In genomic region chr17:28266926-28267719, GRCh38 we compare ENCODE assay signal across 6 cellular contexts. TPM values are rescaled to one million over a fixed set of nuclear protein-coding genes. Genes with fewer than 3 reads are reported as not detected.
DNase-seq lines count a peak whose midpoint lies in the region; ATAC-seq, FAIRE-seq and TF ChIP-seq lines count a peak whose summit lies in the region.
"Not testable (repeated sequence)": the region's sequence is repeated elsewhere in the genome, so short reads cannot be mapped to it uniquely, and the experiment has no call there.

No MANE protein-coding gene starts in this region.

- not testable (repeated sequence) for H3K4me1 Mint-ChIP-seq in H9, T-helper 17 cell

- not testable (repeated sequence) for FAIRE-seq in K562 (lab: Jason Lieb, UNC); HepG2 (lab: Jason Lieb, UNC)

- not testable (repeated sequence) for H3K27me3 ChIP-seq in H9 (ENCODE audit: insufficient read depth, low read length); K562 (ENCODE audit: control insufficient read depth in 2 of 2, insufficient read depth in 2 of 2, low read length in 2 of 2); HepG2 (ENCODE audit: control insufficient read depth in 1 of 2, insufficient read depth in 2 of 2, low read length in 2 of 2); osteoblast (ENCODE audit: insufficient read depth, low read length)

- H3K4me3 ChIP-seq in K562; epithelial cell of proximal tubule (ENCODE audit: low read depth, low read length); HepG2 (replicated peaks in 1 of 3; ENCODE audit: insufficient read depth in 1 of 3, low read depth in 2 of 3, low read length in 3 of 3); osteoblast (ENCODE audit: insufficient read depth, low read length): not testable (repeated sequence)

- WGBS in H9 (ENCODE audit: extremely low coverage, insufficient read length, low lambda C conversion rate): no CpG with 5 or more reads among the region's 31 CpGs
- WGBS in K562 (ENCODE audit: insufficient coverage, low coverage, missing lambda C conversion rate): 89% methylated on average over 31 of the region's 31 CpGs
- WGBS in HepG2 (ENCODE audit: low lambda C conversion rate): 95% methylated on average over 22 of the region's 31 CpGs

- not testable (repeated sequence) for H2BK120ac ChIP-seq in H9 (ENCODE audit: low read depth, low read length, poor library complexity, severe bottlenecking)

- H3K9me3 Mint-ChIP-seq in H9: peaks cover 37 to 62% of the 10 kb centered on the region in 2 experiments

- BruUV-seq in K562 (replicated peaks; lab: Mats Ljungman, UMichigan); HepG2 (replicated peaks; lab: Mats Ljungman, UMichigan): not testable (repeated sequence)

- not testable (repeated sequence) for H3K9me1 ChIP-seq in K562 (ENCODE audit: control insufficient read depth, insufficient read depth, low read length)

- H4K20me1 ChIP-seq in H9 (ENCODE audit: control insufficient read depth, insufficient read depth, insufficient read length); K562 (replicated peaks; ENCODE audit: control insufficient read depth, insufficient read depth, low read length); HepG2 (ENCODE audit: insufficient read depth, low read length); osteoblast (ENCODE audit: insufficient read depth, low read length): not testable (repeated sequence)

- not testable (repeated sequence) for H3T11ph ChIP-seq in H9 (ENCODE audit: low read length)

- not testable (repeated sequence) for H2BK12ac ChIP-seq in H9 (ENCODE audit: insufficient read length, low read depth, low read length)

- not testable (repeated sequence) for H3K23ac ChIP-seq in H9 (ENCODE audit: insufficient read length, low read depth, low read length)

- peaks cover 23 to 38% (median 33%) of the 10 kb centered on the region in 3 experiments for H3K36me3 Mint-ChIP-seq in H9 (ENCODE audit: insufficient read depth in 1 of 3, low read depth in 3 of 3)
- H3K36me3 Mint-ChIP-seq in T-helper 17 cell (ENCODE audit: low read depth): not testable (repeated sequence)

- not testable (repeated sequence) for H3K27me3 Mint-ChIP-seq in H9 (ENCODE audit: low read depth)
- peaks cover 24% of the 10 kb centered on the region for H3K27me3 Mint-ChIP-seq in T-helper 17 cell

- H4K5ac ChIP-seq in H9 (ENCODE audit: insufficient read length, low read depth, low read length): not testable (repeated sequence)

- not testable (repeated sequence) for H3K4ac ChIP-seq in H9 (ENCODE audit: low read depth, low read length)

- DNase-seq in H9 (peak; percentile 14), osteoblast (ENCODE audit: insufficient read length, low spot score, missing footprints) (peak; percentile 26)
- DNase-seq in T-helper 17 cell; K562 (ENCODE audit: extremely low read depth in 1 of 4, low spot score in 3 of 4); epithelial cell of proximal tubule (ENCODE audit: low read depth); HepG2 (ENCODE audit: low spot score): not testable (repeated sequence)

- POLR2A ChIA-PET in K562 (lab: Yijun Ruan, JAX): interaction anchor here (0.6 to 1.1 kb wide), 2 partner anchors 11 to 71 kb away, joined by 3 read pairs; no protein-coding TSS in a partner anchor
- POLR2A ChIA-PET in HepG2 (lab: Yijun Ruan, JAX): not testable (repeated sequence)

- H3K4me1 ChIP-seq in H9 (ENCODE audit: insufficient read depth, low read length); HepG2 (ENCODE audit: insufficient read depth, low read length); osteoblast (ENCODE audit: insufficient read depth, low read length): not testable (repeated sequence)
- H3K4me1 ChIP-seq in K562 (replicated peaks in 1 of 2; ENCODE audit: control insufficient read depth in 2 of 2, insufficient read depth in 2 of 2, low read length in 2 of 2): peaks cover 9 to 11% of the 10 kb centered on the region in 2 experiments; a peak in 4 of 5 replicates

- H2BK20ac ChIP-seq in H9 (ENCODE audit: low read depth, low read length, poor library complexity, severe bottlenecking): not testable (repeated sequence)

- not testable (repeated sequence) for H2BK5ac ChIP-seq in H9 (ENCODE audit: insufficient read length, low read length)

- not testable (repeated sequence) for H3K56ac ChIP-seq in H9 (ENCODE audit: insufficient read length, low read depth, low read length)

- H3K79me2 ChIP-seq in H9 (ENCODE audit: insufficient read depth, low read length); K562 (ENCODE audit: control insufficient read depth, insufficient read depth, low read length); HepG2 (ENCODE audit: insufficient read depth, low read length); osteoblast (ENCODE audit: insufficient read depth, low read length): not testable (repeated sequence)

- H3K23me2 ChIP-seq in H9 (ENCODE audit: insufficient read length, low read depth, low read length, poor library complexity, severe bottlenecking): not testable (repeated sequence)

- H3K4me3 Mint-ChIP-seq in H9: not testable (repeated sequence)
- H3K4me3 Mint-ChIP-seq in T-helper 17 cell: peak overlapping the region; percentile 25

- H3K27ac ChIP-seq in H9 (ENCODE audit: insufficient read length, low read depth, low read length); HepG2 (ENCODE audit: extremely low read length, insufficient read depth, low read length); osteoblast (ENCODE audit: low read depth, low read length): not testable (repeated sequence)
- peak overlapping the region; percentile 73; the same call in 2 of the 3 replicates for H3K27ac ChIP-seq in K562 (ENCODE audit: extremely low read depth, low read depth, low read length)

- CTCF ChIA-PET in K562 (lab: Yijun Ruan, JAX; ENCODE audit: low intra/inter-chr PET ratio); HepG2 (lab: Yijun Ruan, JAX; ENCODE audit: low intra/inter-chr PET ratio, low total read pairs): not testable (repeated sequence)

- TF ChIP-seq RAD21 in K562 (CRISPR knock-in tag; conservative IDR thresholded peaks at IDR 0.05 in 1 of 2, IDR thresholded peaks at IDR 0.05 in 1 of 2); HepG2 (CRISPR knock-in tag; IDR thresholded peaks at IDR 0.05): not testable (repeated sequence)

- not testable (repeated sequence) for ATAC-seq in T-helper 17 cell, K562, HepG2

- TF ChIP-seq POLR2A in K562 (conservative IDR thresholded peaks at IDR 0.05); HepG2 (IDR thresholded peaks at IDR 0.05; ENCODE audit: insufficient read depth in 1 of 2, low read depth in 2 of 2, low read length in 2 of 2): not testable (repeated sequence)

- H3K9me3 ChIP-seq in H9 (ENCODE audit: control insufficient read depth, low read depth, low read length) (peaks cover 12% of the 10 kb centered on the region), K562 (replicated peaks; ENCODE audit: control insufficient read depth, insufficient read depth, low read depth, low read length) (peaks cover 24% of the 10 kb centered on the region), HepG2 (ENCODE audit: low read length) (peaks cover 12% of the 10 kb centered on the region)
- H3K9me3 ChIP-seq in T-helper 17 cell (ENCODE audit: control insufficient read depth, low read length, poor library complexity, severe bottlenecking); osteoblast (ENCODE audit: low read depth, low read length): not testable (repeated sequence)

- H3K14ac ChIP-seq in H9 (ENCODE audit: insufficient read depth, low read length): not testable (repeated sequence)

- not testable (repeated sequence) for TF ChIP-seq EP300 in K562 (IDR thresholded peaks at IDR 0.05; ENCODE audit: low read length); HepG2 (IDR thresholded peaks at IDR 0.05; ENCODE audit: low read depth in 2 of 2, low read length in 2 of 2); HepG2 (CRISPR knock-in tag; IDR thresholded peaks at IDR 0.05; ENCODE audit: borderline replicate concordance)

- H3K18ac ChIP-seq in H9 (ENCODE audit: insufficient read length, low read depth, low read length): not testable (repeated sequence)

- not testable (repeated sequence) for H2AK5ac ChIP-seq in H9 (ENCODE audit: insufficient read length, low read length)

- in situ Hi-C loops in K562 (cut with MboI); HepG2 (cut with HindIII; ENCODE audit: extremely low pct_ligation_motif_present, low pct_unique_long_range_greater_than_20kb): not testable (repeated sequence)

- TF ChIP-seq CTCF in H9 (conservative IDR thresholded peaks at IDR 0.05); K562 (IDR thresholded peaks at IDR 0.05 in 2 of 3, conservative IDR thresholded peaks at IDR 0.05 in 1 of 3; ENCODE audit: insufficient read depth in 2 of 3, low read depth in 1 of 3, low read length in 3 of 3); HepG2 (CRISPR knock-in tag; IDR thresholded peaks at IDR 0.05); osteoblast (IDR thresholded peaks at IDR 0.05; ENCODE audit: extremely low read depth, low read depth, low read length): not testable (repeated sequence)
- TF ChIP-seq CTCF in epithelial cell of proximal tubule (conservative IDR thresholded peaks at IDR 0.05; ENCODE audit: low read depth, low read length): peak; percentile 15

- H4K8ac ChIP-seq in H9 (replicated peaks; ENCODE audit: insufficient read length, low read depth, low read length): not testable (repeated sequence)

- H3K27ac Mint-ChIP-seq in H9: peak overlapping the region in 1 of 3 experiments; percentile 70; a peak in 2 of 7 replicates
- not testable (repeated sequence) for H3K27ac Mint-ChIP-seq in T-helper 17 cell

- not testable (repeated sequence) for H2BK15ac ChIP-seq in H9 (ENCODE audit: low read depth, low read length)

- not testable (repeated sequence) for H2AFZ ChIP-seq in H9 (ENCODE audit: low read length); K562 (ENCODE audit: low read depth, low read length); HepG2 (ENCODE audit: low read length); osteoblast (ENCODE audit: low read length)

- not testable (repeated sequence) for H3K4me2 ChIP-seq in H9 (ENCODE audit: insufficient read depth, insufficient read length, low read length); K562 (ENCODE audit: insufficient read depth, low read length); HepG2 (ENCODE audit: low read depth, low read length); osteoblast (ENCODE audit: insufficient read depth, low read length)

- H4K91ac ChIP-seq in H9 (ENCODE audit: insufficient read length, low read depth, low read length): not testable (repeated sequence)

- H3K9ac ChIP-seq in H9 (ENCODE audit: extremely low read depth, insufficient read length, low read length); K562 (ENCODE audit: insufficient read depth in 1 of 2, low read depth in 2 of 2, low read length in 2 of 2); HepG2 (ENCODE audit: insufficient read depth, low read depth, low read length): not testable (repeated sequence)

- H3K36me3 ChIP-seq in K562 (ENCODE audit: control insufficient read depth, insufficient read depth, low read length); HepG2 (replicated peaks in 1 of 2; ENCODE audit: control insufficient read depth in 1 of 2, insufficient read depth in 2 of 2, low read length in 2 of 2); osteoblast (ENCODE audit: insufficient read depth, low read length): not testable (repeated sequence)

- intact Hi-C loops in K562 (cut with micrococcal nuclease); HepG2 (cut with micrococcal nuclease; ENCODE audit: unreplicated experiment): not testable (repeated sequence)

- H3K79me1 ChIP-seq in H9 (ENCODE audit: insufficient read depth, low read depth, low read length, poor library complexity, severe bottlenecking): not testable (repeated sequence)

RNA-seq across cellular contexts. Expression of gene TMEM97, which starts 51.9 kb away (rescaled TPM):
- total RNA-seq in H9 (2021) (116 and 121 TPM in 2 replicates), T-helper 17 cell (1 to 10 TPM; 2.1 to 4.0 TPM), K562 (2014; rRNA removed) (59.6 and 71.8 TPM in 2 replicates), K562 (2014; rRNA removed; fragmentation: Illumina TruSeq; extraction: Trizol) (83.1 and 87.7 TPM in 2 replicates), K562 (2015; rRNA removed; fragmentation: Illumina TruSeq; extraction: Trizol) (72.0 and 74.0 TPM in 2 replicates), K562 (2021) (65.3 and 67.5 TPM in 2 replicates), epithelial cell of proximal tubule (28.5 and 69.8 TPM in 2 replicates), HepG2 (2016; rRNA removed; fragmentation: Illumina TruSeq; extraction: Trizol) (111 and 137 TPM in 2 replicates), osteoblast (20.6 TPM in 2 replicates)
- total RNA-seq in K562 (2011; cell fraction: chromatin; rRNA removed; ENCODE audit: low replicate concordance): 75.7 and 97.1 TPM in 2 replicates
- 85.3 and 101 TPM in 2 replicates for total RNA-seq in K562 (2011; cell fraction: nucleolus; rRNA removed)
- total RNA-seq in K562 (2011; cell fraction: nucleoplasm; rRNA removed): 131 and 163 TPM in 2 replicates
- polyA plus RNA-seq in K562 (2011; rRNA removed) (88.3 and 117 TPM in 2 replicates), K562 (2014; fragmentation: Illumina TruSeq; extraction: Trizol) (89.6 and 121 TPM in 2 replicates), K562 (2014; fragmentation: Nextera tagmentation; extraction: Ambion mirVana) (10 to 100 TPM; 76.0 to 95.3 TPM), K562 (2014; rRNA removed) (34.6 and 44.9 TPM in 2 replicates), HepG2 (2011; rRNA removed) (51.5 and 69.6 TPM in 2 replicates)
- polyA plus RNA-seq in K562 (2011; cell fraction: cytosol; rRNA removed): 45.5 and 66.1 TPM in 2 replicates
- 24.8 and 32.2 TPM in 2 replicates for polyA plus RNA-seq in K562 (2011; cell fraction: nucleus; rRNA removed)
- 40.4 and 49.6 TPM in 2 replicates for polyA plus RNA-seq in K562 (2012)
- 66.9 and 80.3 TPM in 2 replicates for polyA minus RNA-seq in K562 (2011; rRNA and poly(A)+ RNA removed)
- polyA minus RNA-seq in K562 (2011; cell fraction: cytosol; rRNA and poly(A)+ RNA removed): 31.5 and 44.4 TPM in 2 replicates
- polyA minus RNA-seq in K562 (2011; cell fraction: nucleus; rRNA and poly(A)+ RNA removed): 12.5 and 15.9 TPM in 2 replicates
- 41.1 and 45.0 TPM in 2 replicates for total RNA-seq in HepG2 (2016; cell fraction: cytosol; rRNA removed; fragmentation: Illumina TruSeq; extraction: Trizol; ENCODE audit: low read depth)
- total RNA-seq in HepG2 (2016; cell fraction: insoluble cytoplasmic fraction; rRNA removed; fragmentation: Illumina TruSeq; extraction: Trizol): 112 and 128 TPM in 2 replicates
- total RNA-seq in HepG2 (2016; cell fraction: membrane; rRNA removed; fragmentation: Illumina TruSeq; extraction: Trizol): 135 and 146 TPM in 2 replicates
- total RNA-seq in HepG2 (2016; cell fraction: nucleus; rRNA removed; fragmentation: Illumina TruSeq; extraction: Trizol): 77.2 and 97.2 TPM in 2 replicates
- 33.3 and 54.1 TPM in 2 replicates for polyA plus RNA-seq in HepG2 (2011; cell fraction: cytosol; rRNA removed)
- 8.5 and 10.8 TPM in 2 replicates for polyA plus RNA-seq in HepG2 (2011; cell fraction: nucleus; rRNA removed)
- 77.6 and 101 TPM in 2 replicates for polyA plus RNA-seq in HepG2 (2012)
- polyA plus RNA-seq in HepG2 (2016; cell fraction: cytosol; fragmentation: Illumina TruSeq; extraction: Trizol; ENCODE audit: low read depth): 47.9 and 49.9 TPM in 2 replicates
- polyA plus RNA-seq in HepG2 (2016; cell fraction: insoluble cytoplasmic fraction; fragmentation: Illumina TruSeq; extraction: Trizol; ENCODE audit: low read depth): 138 and 141 TPM in 2 replicates
- polyA plus RNA-seq in HepG2 (2016; cell fraction: membrane; fragmentation: Illumina TruSeq; extraction: Trizol; ENCODE audit: low read depth): 128 and 149 TPM in 2 replicates
- polyA plus RNA-seq in HepG2 (2016; cell fraction: nucleus; fragmentation: Illumina TruSeq; extraction: Trizol; ENCODE audit: insufficient read depth, low read depth): 144 and 149 TPM in 2 replicates
- 95.5 and 159 TPM in 2 replicates for polyA minus RNA-seq in HepG2 (2011; rRNA and poly(A)+ RNA removed; ENCODE audit: low replicate concordance)
- polyA minus RNA-seq in HepG2 (2011; cell fraction: cytosol; rRNA and poly(A)+ RNA removed): 39.8 and 45.1 TPM in 2 replicates
- 13.3 and 17.7 TPM in 2 replicates for polyA minus RNA-seq in HepG2 (2011; cell fraction: nucleus; rRNA and poly(A)+ RNA removed)
